Comparison of ENCODE assay signal across 8 cellular contexts in genomic region chr14:39432619-39433451, GRCh38. TPM values are rescaled to one million over a fixed set of nuclear protein-coding genes. Genes with fewer than 3 reads are reported as not detected.
A peak's percentile ranks its signal among the peaks of the same experiment; 100 is the strongest.
DNase-seq lines count a peak whose midpoint lies in the region; ATAC-seq and TF ChIP-seq lines count a peak whose summit lies in the region.

No MANE protein-coding gene starts in this region.

- peak overlapping the region; percentile 90 to 98 for H3K27ac ChIP-seq in coronary artery

- TF ChIP-seq POLR2A in GM18951 (IDR thresholded peaks at IDR 0.05; ENCODE audit: extremely low read depth, insufficient read depth, insufficient read length), result peak; percentile 75

- no peaks in the 10 kb centered on the region for H3K36me3 ChIP-seq in BE2C

- no peaks in the 10 kb centered on the region for H3K27me3 ChIP-seq in BE2C

- in situ Hi-C loops in GM18951 (cut with MboI; ENCODE audit: low sequenced_read_pairs, unreplicated experiment), result loop anchor here (25.0 kb wide), 1 partner anchor 321 kb away; the partner anchor contains the start of genes GEMIN2 and SEC23A

- peaks cover 12% of the 10 kb centered on the region for H3K36me3 Mint-ChIP-seq in activated B cell treated with CpG ODN at 0.5 μM for 24 hours (ENCODE audit: low read depth)

- intact Hi-C loops in activated B cell treated with CpG ODN at 0.5 μM for 24 hours (cut with micrococcal nuclease) (loop anchor here (1.0 kb wide), 6 partner anchors 166 to 373 kb away; partner anchors contain the start of genes GEMIN2, PNN, SEC23A and TRAPPC6B), left colon (cut with DNase I, micrococcal nuclease) (no loop called here)

- no peaks in the 10 kb centered on the region for H3K4me1 ChIP-seq in BE2C

- H3K27ac Mint-ChIP-seq in activated B cell treated with CpG ODN at 0.5 μM for 24 hours, result peak overlapping the region; percentile 100

- POLR2A ChIA-PET in activated B cell treated with CpG ODN at 0.5 μM for 24 hours (lab: Charles Lee), result interaction anchor here (0.9 to 5.7 kb wide), 14 partner anchors 8 to 372 kb away, joined by 3 to 87 read pairs (median 7); partner anchors contain the start of genes GEMIN2, PNN, SEC23A and TRAPPC6B

- H3K4me3 Mint-ChIP-seq in activated B cell treated with CpG ODN at 0.5 μM for 24 hours, result peak overlapping the region; percentile 98

- DNase-seq in BE2C (peak; percentile 85), NCI-H2171 (lab: John Stamatoyannopoulos, UW) (peak; percentile 84), activated B cell treated with CpG ODN at 0.5 μM for 24 hours (peak; percentile 83), coronary artery (ENCODE audit: low spot score) (peak; percentile 95), left colon (peak; percentile 93 to 96)
- DNase-seq in stimulated activated CD4-positive, alpha-beta T cell treated with anti-CD3 and anti-CD28 coated beads, Interleukin-1b, Interleukin-23, amount 100 ng/mL, for 48 hours, result peak; percentile 68

- H3K9me3 ChIP-seq in BE2C, result no peaks in the 10 kb centered on the region; the same call in 1 of the 2 replicates

- ATAC-seq in HG03139 (IDR thresholded peaks at IDR 0.05; ENCODE audit: unreplicated experiment), result peak; percentile 61
- ATAC-seq in activated B cell treated with CpG ODN at 0.5 μM for 24 hours (ENCODE audit: low read depth), result peak; percentile 68
- peak; percentile 86 for ATAC-seq in left colon

- no peaks in the 10 kb centered on the region for H3K9me3 Mint-ChIP-seq in activated B cell treated with CpG ODN at 0.5 μM for 24 hours

- peak; percentile 33; the same call in 1 of the 2 replicates for TF ChIP-seq CTCF in BE2C (IDR thresholded peaks at IDR 0.05; ENCODE audit: low read depth, low read length)
- TF ChIP-seq CTCF in activated B cell treated with CpG ODN at 0.5 μM for 24 hours (IDR thresholded peaks at IDR 0.05), result no peak
- no peak for TF ChIP-seq CTCF in coronary artery (IDR thresholded peaks at IDR 0.05)

- H3K4me1 Mint-ChIP-seq in activated B cell treated with CpG ODN at 0.5 μM for 24 hours, result peaks cover 41% of the 10 kb centered on the region

- no peaks in the 10 kb centered on the region for H3K27me3 Mint-ChIP-seq in activated B cell treated with CpG ODN at 0.5 μM for 24 hours

- H3K4me3 ChIP-seq in BE2C (ENCODE audit: low read depth, low read length) (peak overlapping the region; percentile 66), coronary artery (peak overlapping the region; percentile 94)

- CTCF ChIA-PET in activated B cell treated with CpG ODN at 0.5 μM for 24 hours (lab: Charles Lee), result interaction anchor here (1.2 to 1.3 kb wide), 2 partner anchors 166 to 329 kb away, joined by 3 read pairs; partner anchors contain the start of gene SEC23A

RNA-seq across cellular contexts. Expression of gene FBXO33, which starts 0.6 kb away (rescaled TPM):
- polyA plus RNA-seq in BE2C (2012; ENCODE audit: insufficient read depth, insufficient read length, low read depth), result 13.0 TPM
- total RNA-seq in activated B cell treated with CpG ODN at 0.5 μM for 24 hours (12.7 and 14.3 TPM in 2 replicates), left colon (1 to 10 TPM; 6.9 to 9.3 TPM)

Comparison
In these comparisons a context has a peak if more than half of its experiments do, and no peak if none do; other contexts are left out.
1. Peak in every context shown above with its lines: DNase-seq, ATAC-seq, H3K4me3 ChIP-seq and H3K27ac ChIP-seq.